Comparison of ENCODE assay signal across 10 cellular contexts in the genomic region with DNA sequence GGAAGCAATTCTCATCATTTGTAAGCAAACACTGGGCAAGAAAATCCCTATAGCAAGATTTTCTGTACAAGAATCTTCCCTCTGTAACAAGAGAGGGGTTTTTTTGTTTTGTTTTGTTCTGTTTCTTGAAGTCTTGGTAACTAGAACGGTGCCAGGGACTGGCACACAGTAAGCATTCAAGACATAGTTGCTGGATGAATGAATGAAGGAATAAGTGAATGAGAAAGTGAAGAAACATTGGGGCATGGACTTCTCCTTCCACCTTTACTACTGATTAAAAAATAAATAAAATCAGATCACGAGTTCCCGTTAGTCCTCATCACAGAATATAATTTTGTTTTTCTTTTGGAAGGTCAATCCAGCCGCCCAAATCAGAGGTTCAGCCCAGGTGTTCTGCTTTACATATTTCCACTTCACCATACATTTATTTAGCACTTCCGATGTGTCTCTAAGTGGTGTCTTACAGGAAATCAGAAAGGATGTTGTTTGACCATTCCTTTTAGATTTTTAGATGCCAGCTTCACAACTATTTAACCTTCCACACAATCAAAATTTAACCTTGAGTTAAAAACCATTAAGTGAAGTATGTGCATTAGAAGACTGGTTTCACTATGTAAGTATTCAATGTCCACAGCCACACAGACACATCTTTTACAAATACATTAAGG.
DNase-seq lines count a peak whose midpoint lies in the region; ATAC-seq and TF ChIP-seq lines count a peak whose summit lies in the region.
"Had no signal": no experiment of that assay in that cellular context is flagged by ENCODE, and none has a peak within 500 bp of the region (broad histone marks: within the 10 kb centered on the region; RNA-seq: fewer than 3 reads in every experiment).

No MANE protein-coding gene starts in this region.

- H3K18ac ChIP-seq in IMR-90 (ENCODE audit: low read depth, low read length) (peak overlapping the region; percentile 33; the same call in 1 of the 2 replicates), mesenchymal stem cell (ENCODE audit: low read depth in 1 of 2, low read length in 2 of 2) (no peak overlapping the region)

- H3K27ac ChIP-seq in IMR-90 (ENCODE audit: insufficient read depth, low read length) (no peak overlapping the region), mesenchymal stem cell (ENCODE audit: low read length, poor library complexity, severe bottlenecking) (peak overlapping the region; percentile 81)

- dilution Hi-C loops in IMR-90 (cut with HindIII; ENCODE audit: low sequenced_read_pairs, unreplicated experiment): no loop called here

- no peak overlapping the region for H2AFZ ChIP-seq in IMR-90 (replicated peaks; ENCODE audit: low read length, poor library complexity)
- no peak overlapping the region for H2AFZ ChIP-seq in mesenchymal stem cell (ENCODE audit: low read depth, low read length)

- peak overlapping the region; percentile 38; the same call in 1 of the 2 replicates for H2AK5ac ChIP-seq in IMR-90 (ENCODE audit: low read depth, low read length)
- peak overlapping the region; percentile 79 for H2AK5ac ChIP-seq in mesenchymal stem cell (ENCODE audit: low read length, severe bottlenecking)

- H3K36me3 ChIP-seq in IMR-90 (ENCODE audit: control insufficient read depth, insufficient read depth, low read length): no peaks in the 10 kb centered on the region
- H3K36me3 ChIP-seq in mesenchymal stem cell (ENCODE audit: control insufficient read depth in 1 of 2, insufficient read depth in 2 of 2, low read depth in 1 of 2, low read length in 2 of 2): no peaks in the 10 kb centered on the region

- H2BK5ac ChIP-seq in IMR-90 (ENCODE audit: low read depth, low read length, poor library complexity, severe bottlenecking): peak overlapping the region; percentile 46
- peak overlapping the region; percentile 66 for H2BK5ac ChIP-seq in mesenchymal stem cell (ENCODE audit: low read depth, low read length, poor library complexity, severe bottlenecking)

- no peak overlapping the region for H2BK15ac ChIP-seq in IMR-90 (ENCODE audit: low read depth, low read length)
- no peak overlapping the region for H2BK15ac ChIP-seq in mesenchymal stem cell (ENCODE audit: low read depth, poor library complexity, severe bottlenecking)

- no peak overlapping the region for H3K4me2 ChIP-seq in IMR-90 (ENCODE audit: low read depth, low read length)
- H3K4me2 ChIP-seq in mesenchymal stem cell (ENCODE audit: low read length, poor library complexity, severe bottlenecking): no peak overlapping the region

- no peak overlapping the region for H4K8ac ChIP-seq in IMR-90 (ENCODE audit: low read depth in 2 of 2, low read length in 2 of 2)
- no peak overlapping the region for H4K8ac ChIP-seq in mesenchymal stem cell (ENCODE audit: low read length)

- in situ Hi-C loops in IMR-90 (cut with MboI; ENCODE audit: low sequenced_read_pairs): no loop called here

- H3K9ac ChIP-seq in IMR-90 (ENCODE audit: low read depth, low read length) (no peak overlapping the region), mesenchymal stem cell (ENCODE audit: low read length) (no peak overlapping the region)

- no peak for TF ChIP-seq RAD21 in IMR-90 (IDR thresholded peaks at IDR 0.05; ENCODE audit: low read length)

- H2BK12ac ChIP-seq in mesenchymal stem cell (ENCODE audit: low read length in 2 of 2): no peak overlapping the region

- H2BK120ac ChIP-seq in IMR-90 (ENCODE audit: low read depth, low read length) (peak overlapping the region; percentile 33; the same call in 1 of the 2 replicates), mesenchymal stem cell (ENCODE audit: low read depth, low read length) (no peak overlapping the region)

- no peak overlapping the region for H3K4me3 ChIP-seq in IMR-90 (ENCODE audit: insufficient read depth, low read depth, low read length)
- H3K4me3 ChIP-seq in mesenchymal stem cell (ENCODE audit: insufficient read depth in 1 of 2, low read depth in 1 of 2, low read length in 2 of 2): no peak overlapping the region

- no peak for TF ChIP-seq POLR2A in IMR-90 (IDR thresholded peaks at IDR 0.05; ENCODE audit: low read depth, low read length)

- H3K14ac ChIP-seq in IMR-90 (replicated peaks; ENCODE audit: low read depth, low read length) (no peak overlapping the region), mesenchymal stem cell (ENCODE audit: low read length in 2 of 2) (no peak overlapping the region)

- CTCF ChIA-PET in IMR-90 (lab: Yijun Ruan, JAX) (interaction anchor here (1.1 kb wide), 1 partner anchor 9 kb away, joined by 5 read pairs; no protein-coding TSS in a partner anchor), GM10248 (lab: Yijun Ruan, JAX) (interaction anchor here (1.5 kb wide), 2 partner anchors 13 to 52 kb away, joined by 3 to 4 read pairs; no protein-coding TSS in a partner anchor)

- DNase-seq in IMR-90 (no peak), mesenchymal stem cell (no peak), GOT3 (lab: John Stamatoyannopoulos, UW) (no peak), anterior cingulate cortex (lab: John Stamatoyannopoulos, UW) (no peak), DMS114 treated with DMSO at 0.1 percent for 48 hours (lab: John Stamatoyannopoulos, UW; ENCODE audit: unreplicated experiment) (no peak), GM10248 (ENCODE audit: extremely low spot score) (no peak)
- DNase-seq: activated CD8-positive, alpha-beta memory T cell treated with anti-CD3 and anti-CD28 coated beads, Interleukin-2, amount 50 U/mL, for 48 hours; NCI-H526 had no signal

- H3K79me1 ChIP-seq in IMR-90 (ENCODE audit: low read depth in 1 of 2, low read length in 2 of 2) (no peaks in the 10 kb centered on the region), mesenchymal stem cell (replicated peaks; ENCODE audit: low read length, poor library complexity, severe bottlenecking) (peaks cover 10% of the 10 kb centered on the region)

- H3K9me1 ChIP-seq in IMR-90 (ENCODE audit: insufficient read depth, low read length): no peaks in the 10 kb centered on the region

- H3K4me1 ChIP-seq in IMR-90 (ENCODE audit: control insufficient read depth, insufficient read depth, low read length): peaks cover 4% of the 10 kb centered on the region
- peaks cover 3% of the 10 kb centered on the region for H3K4me1 ChIP-seq in mesenchymal stem cell (ENCODE audit: control insufficient read depth, insufficient read depth, low read depth, low read length)

- intact Hi-C loops in IMR-90 (cut with micrococcal nuclease): no loop called here

- no CpG with 5 or more reads among the region's 5 CpGs for WGBS in IMR-90 (ENCODE audit: extremely low coverage in 2 of 2, insufficient read length in 1 of 2), 2 experiments
- WGBS in mesenchymal stem cell: 86% methylated on average over 4 of the region's 5 CpGs

- no peak overlapping the region; the same call in 1 of the 2 replicates for H3K56ac ChIP-seq in IMR-90 (ENCODE audit: extremely low read depth, insufficient read depth, low read length)

- no peak overlapping the region for H3K23ac ChIP-seq in IMR-90 (ENCODE audit: low read depth, low read length)
- H3K23ac ChIP-seq in mesenchymal stem cell (ENCODE audit: low read length in 2 of 2): no peak overlapping the region

- peak overlapping the region; percentile 12; the same call in 1 of the 2 replicates for H4K91ac ChIP-seq in IMR-90 (ENCODE audit: insufficient read depth, low read depth, low read length)
- no peak overlapping the region for H4K91ac ChIP-seq in mesenchymal stem cell (ENCODE audit: low read length)

- H4K20me1 ChIP-seq in IMR-90 (ENCODE audit: insufficient read depth, low read length): no peaks in the 10 kb centered on the region

- no peaks in the 10 kb centered on the region for H3K27me3 ChIP-seq in IMR-90 (ENCODE audit: control insufficient read depth, insufficient read depth, low read length)
- no peaks in the 10 kb centered on the region for H3K27me3 ChIP-seq in mesenchymal stem cell (ENCODE audit: control insufficient read depth in 1 of 2, insufficient read depth in 1 of 2, low read length in 2 of 2)

- ATAC-seq in GM18868 (IDR thresholded peaks at IDR 0.05; ENCODE audit: unreplicated experiment) (peak; percentile 50), HG02588 (IDR thresholded peaks at IDR 0.05; ENCODE audit: unreplicated experiment) (peak; percentile 35), IMR-90 (ENCODE audit: low read depth) (no peak)

- TF ChIP-seq CTCF in IMR-90 (conservative IDR thresholded peaks at IDR 0.05; ENCODE audit: low read depth, low read length) (no peak), GM10248 (IDR thresholded peaks at IDR 0.05; ENCODE audit: control extremely low read depth, extremely low read depth, low read depth, missing control alignments) (no peak)

- H2BK20ac ChIP-seq in IMR-90 (ENCODE audit: low read depth, low read length): peak overlapping the region; percentile 18; the same call in 1 of the 2 replicates

- no TSS peak for BruUV-seq in IMR-90 (replicated peaks; lab: Mats Ljungman, UMichigan)

- POLR2A ChIA-PET in IMR-90 (lab: Charles Lee; ENCODE audit: unreplicated experiment) (no interaction called here), GM10248 (lab: Yijun Ruan, JAX) (no interaction called here)

- H2AK9ac ChIP-seq in IMR-90 (replicated peaks; ENCODE audit: low read depth, low read length, poor library complexity): no peak overlapping the region

- H3K9me3 ChIP-seq in IMR-90 (ENCODE audit: control insufficient read depth, insufficient read depth, low read length) (no peaks in the 10 kb centered on the region), mesenchymal stem cell (ENCODE audit: control insufficient read depth, low read length) (no peaks in the 10 kb centered on the region)

- H4K5ac ChIP-seq in IMR-90 (ENCODE audit: low read depth, low read length): no peak overlapping the region

- H3K4ac ChIP-seq in IMR-90 (ENCODE audit: low read depth, low read length): no peak overlapping the region; the same call in 1 of the 2 replicates
- no peak overlapping the region for H3K4ac ChIP-seq in mesenchymal stem cell (ENCODE audit: low read depth in 1 of 2, low read length in 2 of 2)

TF ChIP-seq in IMR-90, 13 proteins besides CTCF, POLR2A, EP300 and RAD21 (continues in another document):
- no peak for TF ChIP-seq NFE2L2 (IDR thresholded peaks at IDR 0.05; ENCODE audit: low read depth, low read length)
- no peak for TF ChIP-seq BHLHE40 (IDR thresholded peaks at IDR 0.05; ENCODE audit: low read depth, low read length)
- TF ChIP-seq, protein P1, sequence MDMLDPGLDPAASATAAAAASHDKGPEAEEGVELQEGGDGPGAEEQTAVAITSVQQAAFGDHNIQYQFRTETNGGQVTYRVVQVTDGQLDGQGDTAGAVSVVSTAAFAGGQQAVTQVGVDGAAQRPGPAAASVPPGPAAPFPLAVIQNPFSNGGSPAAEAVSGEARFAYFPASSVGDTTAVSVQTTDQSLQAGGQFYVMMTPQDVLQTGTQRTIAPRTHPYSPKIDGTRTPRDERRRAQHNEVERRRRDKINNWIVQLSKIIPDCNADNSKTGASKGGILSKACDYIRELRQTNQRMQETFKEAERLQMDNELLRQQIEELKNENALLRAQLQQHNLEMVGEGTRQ (IDR thresholded peaks at IDR 0.05; ENCODE audit: low read depth, low read length): no peak
